Comparison of ENCODE assay signal across 14 cellular contexts in the genomic region with DNA sequence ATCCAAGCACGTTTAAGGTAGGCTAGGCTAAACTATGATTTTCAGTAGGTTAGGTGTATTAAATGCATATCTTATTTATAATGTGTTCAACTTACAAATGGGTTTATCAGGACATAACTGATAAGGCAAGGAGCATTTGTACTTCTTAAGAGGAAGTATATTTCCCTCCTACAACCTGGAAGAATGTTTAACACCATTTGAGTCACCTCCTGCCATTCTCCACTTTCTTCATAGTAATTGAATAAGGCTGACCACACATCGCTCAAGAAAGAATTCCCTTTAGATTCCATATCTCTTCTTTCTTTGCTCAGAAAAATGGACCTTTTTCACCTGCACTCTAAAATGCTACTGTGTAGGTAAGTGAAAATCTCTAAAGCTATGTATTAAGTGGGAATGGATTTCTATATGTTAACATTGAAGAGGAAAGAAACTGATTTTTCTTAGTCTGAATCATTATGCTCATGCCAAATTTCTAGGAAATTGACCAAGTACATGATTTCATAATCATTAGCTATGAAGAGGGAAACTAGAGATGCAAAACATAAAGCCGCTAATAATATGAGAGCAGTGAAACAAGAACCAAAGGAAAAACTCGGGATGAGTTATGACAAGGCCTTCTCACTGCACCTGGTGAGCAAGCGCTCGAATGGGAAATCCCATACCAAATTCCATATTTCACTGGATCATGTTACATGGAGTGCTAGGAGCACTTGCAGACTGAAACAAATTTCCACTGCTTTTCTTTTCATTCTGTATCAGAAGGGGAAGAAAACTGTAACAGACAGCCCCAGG.
DNase-seq lines count a peak whose midpoint lies in the region; ATAC-seq, FAIRE-seq and TF ChIP-seq lines count a peak whose summit lies in the region.
"Had no signal": no experiment of that assay in that cellular context is flagged by ENCODE, and none has a peak within 500 bp of the region (broad histone marks: within the 10 kb centered on the region; RNA-seq: fewer than 3 reads in every experiment).

No MANE protein-coding gene starts in this region.

- no peaks in the 10 kb centered on the region for H4K20me1 ChIP-seq in endothelial cell of umbilical vein (replicated peaks; ENCODE audit: control insufficient read depth, extremely low read depth, insufficient read depth, low read length)

- intact Hi-C loops in endothelial cell of umbilical vein (cut with micrococcal nuclease): loop anchor here (1.0 to 2.0 kb wide), 2 partner anchors 19 to 189 kb away; no protein-coding TSS in a partner anchor

- FAIRE-seq in RCC 7860 (lab: Jason Lieb, UNC) (peak; percentile 50), endothelial cell of umbilical vein (lab: Jason Lieb, UNC) (no peak)

- CTCF ChIA-PET in endothelial cell of umbilical vein (lab: Charles Lee): interaction anchor here (0.6 to 2.0 kb wide), 12 partner anchors 12 to 616 kb away, joined by 3 to 10 read pairs (median 3); no protein-coding TSS in a partner anchor

- no peaks in the 10 kb centered on the region for H3K79me2 ChIP-seq in endothelial cell of umbilical vein (ENCODE audit: control insufficient read depth, insufficient read depth, low read length)

- H3K36me3 ChIP-seq in endothelial cell of umbilical vein (ENCODE audit: control insufficient read depth in 2 of 2, extremely low read depth in 1 of 2, insufficient read depth in 2 of 2, low read length in 2 of 2): no peaks in the 10 kb centered on the region
- H3K36me3 ChIP-seq: WERI-Rb-1 had no signal

- no peaks in the 10 kb centered on the region for H3K27me3 ChIP-seq in endothelial cell of umbilical vein (ENCODE audit: control insufficient read depth in 2 of 2, insufficient read depth in 2 of 2, low read length in 2 of 2)

- H3K36me3 Mint-ChIP-seq in osteocyte (ENCODE audit: unreplicated experiment): no peaks in the 10 kb centered on the region
- H3K36me3 Mint-ChIP-seq: T-cell had no signal

- peak overlapping the region; percentile 86 for H3K4me2 ChIP-seq in endothelial cell of umbilical vein (ENCODE audit: insufficient read depth, low read length)

- no peak overlapping the region for H3K9ac ChIP-seq in endothelial cell of umbilical vein (replicated peaks; ENCODE audit: extremely low read depth, insufficient read depth, low read length)
- H3K9ac ChIP-seq: GM23248 had no signal

- peaks cover 27% of the 10 kb centered on the region for H3K4me1 ChIP-seq in endothelial cell of umbilical vein (ENCODE audit: control insufficient read depth, extremely low read depth, insufficient read depth, low read length)

- no peaks in the 10 kb centered on the region for H3K9me1 ChIP-seq in endothelial cell of umbilical vein (replicated peaks; ENCODE audit: control insufficient read depth, extremely low read depth, insufficient read depth, low read length)

- H3K27ac ChIP-seq in endothelial cell of umbilical vein (ENCODE audit: insufficient read depth, low read depth, low read length): peak overlapping the region; percentile 11
- H3K27ac ChIP-seq: C4-2B, GM23248, WERI-Rb-1 had no signal

- ATAC-seq in HG03095 (IDR thresholded peaks at IDR 0.05; ENCODE audit: unreplicated experiment) (no peak), HG03439 (IDR thresholded peaks at IDR 0.05; ENCODE audit: unreplicated experiment) (no peak), GM21723 (IDR thresholded peaks at IDR 0.05; ENCODE audit: unreplicated experiment) (no peak)
- ATAC-seq: T-cell had no signal

- no peaks in the 10 kb centered on the region for H3K9me3 Mint-ChIP-seq in osteocyte (ENCODE audit: unreplicated experiment)
- H3K9me3 Mint-ChIP-seq: T-cell had no signal

- no peaks in the 10 kb centered on the region for H3K27me3 Mint-ChIP-seq in osteocyte (ENCODE audit: unreplicated experiment)

- no TSS peak for BruUV-seq in endothelial cell of umbilical vein (replicated peaks; lab: Mats Ljungman, UMichigan)

- DNase-seq in NCI-H1105 treated with DMSO at 0.1 percent for 48 hours (lab: John Stamatoyannopoulos, UW): peak; percentile 87
- DNase-seq in RCC 7860 (ENCODE audit: low spot score): peak; percentile 39
- DNase-seq in endothelial cell of umbilical vein (ENCODE audit: low read depth, low spot score): peak; percentile 14
- no peak for DNase-seq in osteocyte (ENCODE audit: extremely low spot score, unreplicated experiment)
- no peak for DNase-seq in activated CD4-positive, CD25-positive, alpha-beta regulatory T cell treated with anti-CD3 and anti-CD28 coated beads, Interleukin-2, amount 50 U/mL, for 72 hours
- DNase-seq: DND-41, endodermal cell, T-cell, WERI-Rb-1 had no signal

- H3K4me1 Mint-ChIP-seq in osteocyte (ENCODE audit: unreplicated experiment): peaks cover 30% of the 10 kb centered on the region
- H3K4me1 Mint-ChIP-seq: T-cell had no signal

- dilution Hi-C loops in endothelial cell of umbilical vein (cut with MboI; ENCODE audit: extremely low pct_ligation_motif_present, low sequenced_read_pairs): no loop called here

- TF ChIP-seq CTCF in endothelial cell of umbilical vein (IDR thresholded peaks at IDR 0.05; ENCODE audit: extremely low read depth in 1 of 2, insufficient read depth in 1 of 2, low read depth in 1 of 2, low read length in 2 of 2) (no peak), osteocyte (IDR thresholded peaks at IDR 0.05) (no peak)

- no peak overlapping the region for H3K4me3 Mint-ChIP-seq in osteocyte (ENCODE audit: unreplicated experiment)
- H3K4me3 Mint-ChIP-seq: endodermal cell, T-cell had no signal

- peak overlapping the region; percentile 65 for H3K27ac Mint-ChIP-seq in osteocyte (ENCODE audit: unreplicated experiment)
- H3K27ac Mint-ChIP-seq: endodermal cell, T-cell had no signal

- TF ChIP-seq POLR2A in endothelial cell of umbilical vein (IDR thresholded peaks at IDR 0.05; ENCODE audit: low read depth, low read length): no peak

- POLR2A ChIA-PET in endothelial cell of umbilical vein (lab: Charles Lee): no interaction called here

- H2AFZ ChIP-seq in endothelial cell of umbilical vein (ENCODE audit: low read depth, low read length): no peak overlapping the region
- H2AFZ ChIP-seq: GM23248 had no signal

- H3K9me3 ChIP-seq in endothelial cell of umbilical vein (replicated peaks; ENCODE audit: control insufficient read depth, insufficient read depth, low read length): no peaks in the 10 kb centered on the region

- H3K4me3 ChIP-seq in endothelial cell of umbilical vein (replicated peaks in 1 of 3; ENCODE audit: insufficient read depth in 1 of 3, low read depth in 1 of 3, low read length in 3 of 3): no peak overlapping the region
- H3K4me3 ChIP-seq: GM23248 had no signal

TF ChIP-seq in endothelial cell of umbilical vein, 7 proteins besides CTCF, POLR2A, EP300 and RAD21:
- no peak for TF ChIP-seq JUN (IDR thresholded peaks at IDR 0.05; ENCODE audit: borderline replicate concordance, insufficient read depth, insufficient read length, low read depth)
- no peak for TF ChIP-seq EZH2 (IDR thresholded peaks at IDR 0.05; ENCODE audit: borderline replicate concordance, low read depth, low read length, severe bottlenecking)
- peak; percentile 60 for TF ChIP-seq FOS (IDR thresholded peaks at IDR 0.05; ENCODE audit: borderline replicate concordance, insufficient read depth, low read length)
- TF ChIP-seq POLR2AphosphoS5 (IDR thresholded peaks at IDR 0.05; ENCODE audit: insufficient read depth, low read depth, low read length): no peak
- TF ChIP-seq MYC (IDR thresholded peaks at IDR 0.05; ENCODE audit: low read depth, low read length): no peak
- TF ChIP-seq, protein P1, sequence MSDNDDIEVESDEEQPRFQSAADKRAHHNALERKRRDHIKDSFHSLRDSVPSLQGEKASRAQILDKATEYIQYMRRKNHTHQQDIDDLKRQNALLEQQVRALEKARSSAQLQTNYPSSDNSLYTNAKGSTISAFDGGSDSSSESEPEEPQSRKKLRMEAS (IDR thresholded peaks at IDR 0.05; ENCODE audit: insufficient read depth, insufficient read length): no peak
- peak; percentile 71 for TF ChIP-seq GATA2 (IDR thresholded peaks at IDR 0.05; ENCODE audit: insufficient read depth, insufficient read length, low read depth, low read length)

Comparison
In these comparisons a context has a peak if more than half of its experiments do, and no peak if none do; other contexts are left out.
1. DNase-seq: peak in NCI-H1105 treated with DMSO at 0.1 percent for 48 hours (single experiment), RCC 7860 (single experiment) and endothelial cell of umbilical vein (single experiment); none in osteocyte (single experiment) and activated CD4-positive, CD25-positive, alpha-beta regulatory T cell treated with anti-CD3 and anti-CD28 coated beads, Interleukin-2, amount 50 U/mL, for 72 hours (single experiment).